In the genomic region with DNA sequence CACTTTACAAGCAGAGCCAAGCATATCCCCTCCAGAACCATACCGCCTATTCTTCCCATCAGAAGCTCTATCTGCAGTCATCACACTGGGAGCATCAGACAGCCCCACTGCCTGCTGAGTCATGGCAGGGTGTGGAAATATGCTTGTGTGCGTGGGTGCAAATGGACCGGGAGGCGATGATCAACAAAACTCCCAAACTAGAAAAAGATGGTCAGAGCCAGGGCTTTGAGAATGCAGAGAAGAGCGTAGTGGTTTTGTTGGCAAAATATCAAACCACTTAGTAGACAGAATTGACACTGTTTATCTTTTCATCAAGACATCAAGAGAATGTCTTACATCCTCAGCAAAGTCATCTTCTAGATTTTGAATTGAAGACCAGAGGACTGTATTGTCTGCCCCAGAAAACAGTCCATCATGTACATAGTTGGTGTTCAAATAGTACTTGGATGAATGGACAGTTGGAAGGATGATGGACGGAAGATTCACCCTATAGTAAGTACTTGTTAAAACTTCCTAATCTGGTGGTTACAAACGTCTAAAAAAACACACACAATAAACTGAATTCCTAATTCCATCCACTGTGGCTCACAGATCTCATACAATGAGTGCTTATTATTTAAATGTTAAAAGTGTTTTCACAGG, we compare ENCODE assay signal across 11 cellular contexts. TPM values are rescaled to one million over a fixed set of nuclear protein-coding genes. Genes with fewer than 3 reads are reported as not detected.
DNase-seq lines count a peak whose midpoint lies in the region; ATAC-seq lines count a peak whose summit lies in the region.
"Had no signal": no experiment of that assay in that cellular context is flagged by ENCODE, and none has a peak within 500 bp of the region (broad histone marks: within the 10 kb centered on the region; RNA-seq: fewer than 3 reads in every experiment).

No MANE protein-coding gene starts in this region.

- ATAC-seq in stimulated activated naive CD8-positive, alpha-beta T cell treated with anti-CD3 and anti-CD28 coated beads, Interleukin-15, amount 100 ng/mL, for 72 hours = peak; percentile 63

- H3K27ac Mint-ChIP-seq in stimulated activated naive CD8-positive, alpha-beta T cell treated with anti-CD3 and anti-CD28 coated beads, Interleukin-15, amount 100 ng/mL, for 72 hours = no peak overlapping the region

- peaks cover 23% of the 10 kb centered on the region for H3K27me3 Mint-ChIP-seq in stimulated activated naive CD8-positive, alpha-beta T cell treated with anti-CD3 and anti-CD28 coated beads, Interleukin-15, amount 100 ng/mL, for 72 hours

- H3K9me3 Mint-ChIP-seq in stimulated activated naive CD8-positive, alpha-beta T cell treated with anti-CD3 and anti-CD28 coated beads, Interleukin-15, amount 100 ng/mL, for 72 hours = no peaks in the 10 kb centered on the region

- H3K4me1 Mint-ChIP-seq in stimulated activated naive CD8-positive, alpha-beta T cell treated with anti-CD3 and anti-CD28 coated beads, Interleukin-15, amount 100 ng/mL, for 72 hours = peaks cover 37% of the 10 kb centered on the region

- peak overlapping the region in 1 of 2 donors; percentile 0 for H3K4me3 Mint-ChIP-seq in stimulated activated naive CD8-positive, alpha-beta T cell treated with anti-CD3 and anti-CD28 coated beads, Interleukin-15, amount 100 ng/mL, for 72 hours
- H3K4me3 Mint-ChIP-seq: brain had no signal

- peak; percentile 70 for DNase-seq in activated CD8-positive, alpha-beta memory T cell treated with anti-CD3 and anti-CD28 coated beads for 24 hours
- DNase-seq in activated CD8-positive, alpha-beta memory T cell treated with anti-CD3 and anti-CD28 coated beads, Interleukin-2, amount 50 U/mL, for 48 hours = no peak
- DNase-seq in activated T-cell treated with anti-CD3 and anti-CD28 coated beads, Interleukin-2, amount 50 U/mL, for 1 hour = peak; percentile 28
- DNase-seq in hepatic stellate cell (ENCODE audit: low spot score) (peak; percentile 94), mesenteric fat pad (ENCODE audit: low spot score) (no peak), NCI-H82 treated with DMSO at 0.1 percent for 48 hours (lab: John Stamatoyannopoulos, UW; ENCODE audit: unreplicated experiment) (no peak), cerebellar nuclear complex (lab: John Stamatoyannopoulos, UW) (no peak)
- DNase-seq in stimulated activated naive CD8-positive, alpha-beta T cell treated with anti-CD3 and anti-CD28 coated beads, Interleukin-15, amount 100 ng/mL, for 72 hours = peak; percentile 14 to 28
- DNase-seq: BE2C, NCI-H446 had no signal

RNA-seq across cellular contexts. Expression of a gene that starts 54.9 kb away (rescaled TPM):
- 733 TPM for total RNA-seq in mesenteric fat pad

Comparison
In these comparisons a context has a peak if more than half of its experiments do, and no peak if none do; other contexts are left out.
1. DNase-seq: peak in activated CD8-positive, alpha-beta memory T cell treated with anti-CD3 and anti-CD28 coated beads for 24 hours (single experiment), activated T-cell treated with anti-CD3 and anti-CD28 coated beads, Interleukin-2, amount 50 U/mL, for 1 hour (single experiment), hepatic stellate cell (single experiment) and stimulated activated naive CD8-positive, alpha-beta T cell treated with anti-CD3 and anti-CD28 coated beads, Interleukin-15, amount 100 ng/mL, for 72 hours (2 of 2); none in activated CD8-positive, alpha-beta memory T cell treated with anti-CD3 and anti-CD28 coated beads, Interleukin-2, amount 50 U/mL, for 48 hours (single experiment), mesenteric fat pad (single experiment), NCI-H82 treated with DMSO at 0.1 percent for 48 hours (single experiment) and cerebellar nuclear complex (0 of 2).